Comparison of ENCODE assay signal across 26 cellular contexts in the genomic region with DNA sequence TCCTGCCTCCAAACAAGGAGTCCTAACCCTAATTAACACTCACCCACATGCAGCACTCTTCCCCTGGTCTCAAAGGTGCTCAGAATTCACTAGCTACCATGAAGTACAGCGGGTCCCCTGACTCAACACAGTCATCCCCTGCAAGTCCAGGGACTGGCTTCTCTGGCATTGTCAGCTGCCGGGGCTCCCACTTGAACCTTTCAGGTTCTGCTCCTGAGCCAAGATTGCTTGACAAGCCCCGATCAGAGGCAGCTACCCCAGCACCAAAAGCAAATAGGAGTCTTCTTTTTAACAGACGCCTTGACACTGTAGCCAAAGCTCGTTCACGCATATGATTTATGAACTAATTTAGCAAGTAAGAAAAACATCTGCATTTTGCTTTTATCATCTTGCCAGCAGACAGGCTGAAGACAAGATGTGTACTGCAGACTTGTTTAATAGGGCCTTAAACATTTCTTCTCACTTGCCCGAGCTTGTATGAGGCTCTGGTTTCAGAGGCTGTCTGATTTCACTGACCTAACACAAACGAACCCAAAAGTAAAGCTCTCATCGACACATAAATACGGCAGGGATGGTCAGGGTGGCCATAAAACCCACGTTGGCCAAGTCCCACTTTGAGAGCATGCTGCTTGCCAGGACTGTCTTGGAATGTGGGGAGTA.
"Had no signal": no experiment of that assay in that cellular context is flagged by ENCODE, and none has a peak within 500 bp of the region (broad histone marks: within the 10 kb centered on the region; RNA-seq: fewer than 3 reads in every experiment).

No MANE protein-coding gene starts in this region.

- DNase-seq: activated CD4-positive, alpha-beta memory T cell treated with anti-CD3 and anti-CD28 coated beads for 36 hours; activated CD4-positive, alpha-beta T cell treated with anti-CD3 and anti-CD28 coated beads, Interleukin-2, amount 10 ng/mL, durations not matched to agents 7 days and 5 days; activated CD4-positive, CD25-positive, alpha-beta regulatory T cell; activated CD8-positive, alpha-beta memory T cell treated with anti-CD3 and anti-CD28 coated beads for 24 hours; activated naive CD4-positive, alpha-beta T cell treated with anti-CD3 and anti-CD28 coated beads, Interleukin-2, amount 50 U/mL, for 16 hours; activated naive CD8-positive, alpha-beta T cell treated with anti-CD3 and anti-CD28 coated beads, Interleukin-2, amount 10 ng/mL, durations not matched to agents 7 days and 5 days; activated T-cell treated with anti-CD3 and anti-CD28 coated beads, Interleukin-2, amount 50 U/mL, for 48 hours; adrenal gland; anterior cingulate cortex; NCI-H1092; NCI-H1417; NCI-H1930; NCI-H2171; NCI-H345; NCI-H510A treated with DMSO at 0.1 percent for 48 hours; NCI-H69; NK-92 treated with Interleukin-12 subunit alpha and Interleukin-12 subunit beta, amount 100 ng/mL, for 24 hours; OCI-M1; Peyer's patch; Right ventricle myocardium superior; SJCRH30; SK-N-SH; T-helper 1 cell had no signal

- H3K9me3 ChIP-seq: adrenal gland, Peyer's patch, SJCRH30, SK-N-SH had no signal

- H3K9ac ChIP-seq: KMS-11, SK-N-SH had no signal

- H3K27me3 ChIP-seq: adrenal gland, Peyer's patch, SJCRH30 had no signal

- H3K4me2 ChIP-seq: KMS-11, SK-N-SH had no signal

- H3K36me3 ChIP-seq: adrenal gland, Peyer's patch, SJCRH30 had no signal

- H3K4me3 ChIP-seq: adrenal gland, Peyer's patch, SJCRH30 had no signal

- H3K27ac ChIP-seq: adrenal gland, KMS-11, Peyer's patch, RWPE1, SJCRH30, VCaP had no signal

- H3K4me1 ChIP-seq: adrenal gland, Peyer's patch, SJCRH30 had no signal
